ENCODE assay signal across 1 cellular context in the genomic region with DNA sequence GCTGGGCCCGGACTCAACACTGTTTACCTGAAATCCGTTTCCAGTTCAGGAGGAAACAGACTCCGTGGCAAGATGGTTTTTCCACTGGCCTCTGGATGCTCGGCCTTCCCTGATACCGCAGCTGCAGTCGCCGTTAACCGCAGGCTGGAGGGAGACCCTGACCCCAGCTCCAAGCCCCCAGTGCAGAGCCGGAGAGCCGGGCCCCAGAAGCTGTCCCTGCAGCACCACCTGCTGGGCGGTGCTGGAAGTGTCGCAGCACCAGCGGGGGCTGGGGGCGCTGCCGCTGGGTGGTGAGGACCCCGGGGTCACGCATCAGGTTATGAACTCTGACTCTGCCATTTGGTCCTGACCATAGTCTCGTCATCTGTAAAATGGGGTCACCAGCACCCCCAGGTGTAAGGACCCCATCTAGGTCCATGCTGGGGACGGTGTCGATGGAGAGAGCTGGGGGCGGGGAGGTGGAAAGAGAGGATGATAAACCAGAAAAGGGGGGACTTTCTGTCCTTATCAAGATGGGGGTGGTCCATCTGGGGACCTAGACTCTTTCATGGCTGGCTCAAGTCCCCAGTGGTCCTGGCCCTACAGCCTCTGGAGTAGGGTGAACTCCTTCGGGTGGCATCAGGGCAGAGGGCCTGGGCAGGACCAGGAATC.
A peak's percentile ranks its signal among the peaks of the same experiment; 100 is the strongest.
TF ChIP-seq lines count a peak whose summit lies in the region.

No MANE protein-coding gene starts in this region.

TF ChIP-seq in HepG2, 621 proteins besides CTCF, POLR2A, EP300 and RAD21 (continued from another document):
- no peak; the same call in 1 of the 2 replicates for TF ChIP-seq ZZZ3 (CRISPR knock-in tag; IDR thresholded peaks at IDR 0.05; ENCODE audit: borderline replicate concordance)
- TF ChIP-seq RXRA (CRISPR knock-in tag; IDR thresholded peaks at IDR 0.05), result peak; percentile 26; the same call in 1 of the 2 replicates
- 0 out of 2 replicates have a peak, but pooled peaks have one; percentile 30 for TF ChIP-seq ZNF766 (CRISPR knock-in tag; IDR thresholded peaks at IDR 0.05; ENCODE audit: borderline replicate concordance)
- no peak for TF ChIP-seq ZNF530 (CRISPR knock-in tag; IDR thresholded peaks at IDR 0.05; ENCODE audit: low read depth)
- TF ChIP-seq HNF1B (CRISPR knock-in tag; IDR thresholded peaks at IDR 0.05), result no peak
- peak; percentile 45; the same call in 1 of the 2 replicates for TF ChIP-seq NFE2L1 (CRISPR knock-in tag; IDR thresholded peaks at IDR 0.05; ENCODE audit: borderline replicate concordance)
- 0 out of 2 replicates have a peak, but pooled peaks have one; percentile 38 for TF ChIP-seq ZNF143 (CRISPR knock-in tag; IDR thresholded peaks at IDR 0.05)
- TF ChIP-seq ZNF547 (CRISPR knock-in tag; IDR thresholded peaks at IDR 0.05), result peak; percentile 77; the same call in 1 of the 2 replicates
- TF ChIP-seq, protein P1, sequence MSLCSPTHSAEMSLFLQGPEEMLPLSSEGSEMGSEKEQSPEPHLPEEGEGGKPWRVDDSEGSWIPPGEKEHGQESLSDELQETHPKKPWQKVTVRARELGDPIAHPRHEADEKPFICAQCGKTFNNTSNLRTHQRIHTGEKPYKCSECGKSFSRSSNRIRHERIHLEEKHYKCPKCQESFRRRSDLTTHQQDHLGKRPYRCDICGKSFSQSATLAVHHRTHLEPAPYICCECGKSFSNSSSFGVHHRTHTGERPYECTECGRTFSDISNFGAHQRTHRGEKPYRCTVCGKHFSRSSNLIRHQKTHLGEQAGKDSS (CRISPR knock-in tag; IDR thresholded peaks at IDR 0.05; ENCODE audit: borderline replicate concordance, low read depth), result peak; percentile 77; the same call in 1 of the 2 replicates
- TF ChIP-seq ZNF329 (CRISPR knock-in tag; IDR thresholded peaks at IDR 0.05; ENCODE audit: low read depth), result 0 out of 2 replicates have a peak, but pooled peaks have one; percentile 21
- TF ChIP-seq, protein P2, sequence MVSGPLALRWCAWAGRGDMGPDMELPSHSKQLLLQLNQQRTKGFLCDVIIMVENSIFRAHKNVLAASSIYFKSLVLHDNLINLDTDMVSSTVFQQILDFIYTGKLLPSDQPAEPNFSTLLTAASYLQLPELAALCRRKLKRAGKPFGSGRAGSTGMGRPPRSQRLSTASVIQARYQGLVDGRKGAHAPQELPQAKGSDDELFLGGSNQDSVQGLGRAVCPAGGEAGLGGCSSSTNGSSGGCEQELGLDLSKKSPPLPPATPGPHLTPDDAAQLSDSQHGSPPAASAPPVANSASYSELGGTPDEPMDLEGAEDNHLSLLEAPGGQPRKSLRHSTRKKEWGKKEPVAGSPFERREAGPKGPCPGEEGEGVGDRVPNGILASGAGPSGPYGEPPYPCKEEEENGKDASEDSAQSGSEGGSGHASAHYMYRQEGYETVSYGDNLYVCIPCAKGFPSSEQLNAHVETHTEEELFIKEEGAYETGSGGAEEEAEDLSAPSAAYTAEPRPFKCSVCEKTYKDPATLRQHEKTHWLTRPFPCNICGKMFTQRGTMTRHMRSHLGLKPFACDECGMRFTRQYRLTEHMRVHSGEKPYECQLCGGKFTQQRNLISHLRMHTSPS (CRISPR knock-in tag; IDR thresholded peaks at IDR 0.05; ENCODE audit: low read depth), result no peak
- peak; percentile 91 for TF ChIP-seq SRSF1 (optimal IDR thresholded peaks at IDR 0.05; ENCODE audit: low read depth, low read length)
- TF ChIP-seq, protein P3, sequence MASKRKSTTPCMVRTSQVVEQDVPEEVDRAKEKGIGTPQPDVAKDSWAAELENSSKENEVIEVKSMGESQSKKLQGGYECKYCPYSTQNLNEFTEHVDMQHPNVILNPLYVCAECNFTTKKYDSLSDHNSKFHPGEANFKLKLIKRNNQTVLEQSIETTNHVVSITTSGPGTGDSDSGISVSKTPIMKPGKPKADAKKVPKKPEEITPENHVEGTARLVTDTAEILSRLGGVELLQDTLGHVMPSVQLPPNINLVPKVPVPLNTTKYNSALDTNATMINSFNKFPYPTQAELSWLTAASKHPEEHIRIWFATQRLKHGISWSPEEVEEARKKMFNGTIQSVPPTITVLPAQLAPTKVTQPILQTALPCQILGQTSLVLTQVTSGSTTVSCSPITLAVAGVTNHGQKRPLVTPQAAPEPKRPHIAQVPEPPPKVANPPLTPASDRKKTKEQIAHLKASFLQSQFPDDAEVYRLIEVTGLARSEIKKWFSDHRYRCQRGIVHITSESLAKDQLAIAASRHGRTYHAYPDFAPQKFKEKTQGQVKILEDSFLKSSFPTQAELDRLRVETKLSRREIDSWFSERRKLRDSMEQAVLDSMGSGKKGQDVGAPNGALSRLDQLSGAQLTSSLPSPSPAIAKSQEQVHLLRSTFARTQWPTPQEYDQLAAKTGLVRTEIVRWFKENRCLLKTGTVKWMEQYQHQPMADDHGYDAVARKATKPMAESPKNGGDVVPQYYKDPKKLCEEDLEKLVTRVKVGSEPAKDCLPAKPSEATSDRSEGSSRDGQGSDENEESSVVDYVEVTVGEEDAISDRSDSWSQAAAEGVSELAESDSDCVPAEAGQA (IDR thresholded peaks at IDR 0.05; ENCODE audit: low read depth), result no peak
- TF ChIP-seq, protein P3 (CRISPR knock-in tag; IDR thresholded peaks at IDR 0.05; ENCODE audit: borderline replicate concordance), result no peak
- TF ChIP-seq, protein P4, sequence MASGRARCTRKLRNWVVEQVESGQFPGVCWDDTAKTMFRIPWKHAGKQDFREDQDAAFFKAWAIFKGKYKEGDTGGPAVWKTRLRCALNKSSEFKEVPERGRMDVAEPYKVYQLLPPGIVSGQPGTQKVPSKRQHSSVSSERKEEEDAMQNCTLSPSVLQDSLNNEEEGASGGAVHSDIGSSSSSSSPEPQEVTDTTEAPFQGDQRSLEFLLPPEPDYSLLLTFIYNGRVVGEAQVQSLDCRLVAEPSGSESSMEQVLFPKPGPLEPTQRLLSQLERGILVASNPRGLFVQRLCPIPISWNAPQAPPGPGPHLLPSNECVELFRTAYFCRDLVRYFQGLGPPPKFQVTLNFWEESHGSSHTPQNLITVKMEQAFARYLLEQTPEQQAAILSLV (CRISPR knock-in tag; IDR thresholded peaks at IDR 0.05; ENCODE audit: borderline replicate concordance), result 0 out of 2 replicates have a peak, but pooled peaks have one; percentile 41
- peak; percentile 57 for TF ChIP-seq ZNF883 (CRISPR knock-in tag; IDR thresholded peaks at IDR 0.05; ENCODE audit: not compliant biosample characterization)
TF ChIP-seq in HepG2: peak in this region for 97.
